ENCODE assay signal across 13 cellular contexts in the genomic region with DNA sequence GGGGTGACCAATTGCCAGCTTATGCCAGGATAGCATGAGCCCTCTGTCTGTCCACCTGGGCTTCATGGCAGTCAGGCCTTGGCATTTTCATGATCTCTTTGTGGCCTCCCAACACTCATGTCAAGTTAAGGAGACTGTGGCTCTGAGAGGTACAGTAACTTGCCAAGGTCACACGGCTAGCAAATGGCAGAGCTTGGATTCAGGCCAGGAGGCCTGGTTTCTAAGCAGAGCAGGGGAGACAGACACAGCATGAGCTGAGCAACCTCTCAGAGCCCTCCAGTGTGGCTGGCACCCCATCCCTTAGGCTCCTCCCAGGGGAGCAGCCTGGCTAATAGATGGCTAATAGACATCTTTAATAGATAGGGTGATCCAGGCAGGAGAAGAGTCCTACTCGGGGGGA. TPM values are rescaled to one million over a fixed set of nuclear protein-coding genes. Genes with fewer than 3 reads are reported as not detected.
DNase-seq lines count a peak whose midpoint lies in the region; ATAC-seq and TF ChIP-seq lines count a peak whose summit lies in the region.
"Had no signal": no experiment of that assay in that cellular context is flagged by ENCODE, and none has a peak within 500 bp of the region (broad histone marks: within the 10 kb centered on the region; RNA-seq: fewer than 3 reads in every experiment).

No MANE protein-coding gene starts in this region.

- TF ChIP-seq CTCF in chondrocyte (IDR thresholded peaks at IDR 0.05) = no peak
- TF ChIP-seq CTCF in WERI-Rb-1 (IDR thresholded peaks at IDR 0.05; ENCODE audit: low read depth, low read length) = no peak

- DNase-seq in NCI-H1694 treated with DMSO at 0.1 percent for 48 hours (lab: John Stamatoyannopoulos, UW) (peak; percentile 17), chondrocyte (ENCODE audit: low spot score) (peak; percentile 53), memory B cell (ENCODE audit: low spot score in 2 of 2) (no peak), WERI-Rb-1 (no peak)
- no peak for DNase-seq in activated CD4-positive, alpha-beta T cell treated with anti-CD3 and anti-CD28 coated beads, Interleukin-2, amount 10 ng/mL, durations not matched to agents 24 days and 14 days
- no peak for DNase-seq in activated T-cell treated with anti-CD3 and anti-CD28 coated beads, Interleukin-2, amount 50 U/mL, for 4 hours
- DNase-seq: DND-41, NCI-H2029, T-cell had no signal

- intact Hi-C loops in activated CD4-positive, alpha-beta T cell treated with anti-CD3 and anti-CD28 coated beads, Interleukin-2, amount 10 ng/mL, durations not matched to agents 24 days and 14 days (cut with micrococcal nuclease) = no loop called here

- H3K27ac Mint-ChIP-seq in chondrocyte (ENCODE audit: unreplicated experiment) (peak overlapping the region; percentile 90), memory B cell (peak overlapping the region; percentile 38)
- no peak overlapping the region for H3K27ac Mint-ChIP-seq in activated CD4-positive, alpha-beta T cell treated with anti-CD3 and anti-CD28 coated beads, Interleukin-2, amount 10 ng/mL, durations not matched to agents 24 days and 14 days
- H3K27ac Mint-ChIP-seq: natural killer cell treated with Interleukin-12 subunit alpha and Interleukin-12 subunit beta and Interleukin-15 and Interleukin-18, amount 100 ng/mL, for 72 hours; T-cell had no signal

- no peak overlapping the region for H3K4me3 ChIP-seq in WERI-Rb-1 (ENCODE audit: low read depth, low read length)

- H3K4me1 Mint-ChIP-seq in chondrocyte (ENCODE audit: low read depth) (peaks cover 75% of the 10 kb centered on the region), memory B cell (peaks cover 10% of the 10 kb centered on the region)
- H3K4me1 Mint-ChIP-seq in activated CD4-positive, alpha-beta T cell treated with anti-CD3 and anti-CD28 coated beads, Interleukin-2, amount 10 ng/mL, durations not matched to agents 24 days and 14 days = no peaks in the 10 kb centered on the region
- no peaks in the 10 kb centered on the region for H3K4me1 Mint-ChIP-seq in activated T-cell treated with anti-CD3 and anti-CD28 coated beads, Interleukin-2, amount 50 U/mL, for 4 hours (ENCODE audit: low read depth)
- H3K4me1 Mint-ChIP-seq: central memory CD8-positive, alpha-beta T cell; T-cell had no signal

- no peak for ATAC-seq in memory B cell (ENCODE audit: low read depth)
- ATAC-seq in HG03025 (IDR thresholded peaks at IDR 0.05; ENCODE audit: low FRiP score, unreplicated experiment) = no peak
- ATAC-seq in activated T-cell treated with anti-CD3 and anti-CD28 coated beads, Interleukin-2, amount 50 U/mL, for 4 hours = no peak
- ATAC-seq: natural killer cell treated with Interleukin-12 subunit alpha and Interleukin-12 subunit beta and Interleukin-15 and Interleukin-18, amount 100 ng/mL, for 72 hours; T-cell had no signal

- H3K36me3 Mint-ChIP-seq in chondrocyte (ENCODE audit: low read depth) = peaks cover 19% of the 10 kb centered on the region
- H3K36me3 Mint-ChIP-seq in memory B cell = peaks cover 20% of the 10 kb centered on the region
- H3K36me3 Mint-ChIP-seq in activated CD4-positive, alpha-beta T cell treated with anti-CD3 and anti-CD28 coated beads, Interleukin-2, amount 10 ng/mL, durations not matched to agents 24 days and 14 days (ENCODE audit: low read depth) = no peaks in the 10 kb centered on the region
- no peaks in the 10 kb centered on the region for H3K36me3 Mint-ChIP-seq in activated T-cell treated with anti-CD3 and anti-CD28 coated beads, Interleukin-2, amount 50 U/mL, for 4 hours (ENCODE audit: insufficient read depth)
- H3K36me3 Mint-ChIP-seq: natural killer cell treated with Interleukin-12 subunit alpha and Interleukin-12 subunit beta and Interleukin-15 and Interleukin-18, amount 100 ng/mL, for 72 hours; T-cell had no signal

- no peaks in the 10 kb centered on the region for H3K9me3 Mint-ChIP-seq in chondrocyte (ENCODE audit: low read depth)
- H3K9me3 Mint-ChIP-seq in memory B cell = no peaks in the 10 kb centered on the region
- no peaks in the 10 kb centered on the region for H3K9me3 Mint-ChIP-seq in activated CD4-positive, alpha-beta T cell treated with anti-CD3 and anti-CD28 coated beads, Interleukin-2, amount 10 ng/mL, durations not matched to agents 24 days and 14 days
- no peaks in the 10 kb centered on the region for H3K9me3 Mint-ChIP-seq in activated T-cell treated with anti-CD3 and anti-CD28 coated beads, Interleukin-2, amount 50 U/mL, for 4 hours
- H3K9me3 Mint-ChIP-seq: central memory CD8-positive, alpha-beta T cell; natural killer cell treated with Interleukin-12 subunit alpha and Interleukin-12 subunit beta and Interleukin-15 and Interleukin-18, amount 100 ng/mL, for 72 hours; T-cell had no signal

- H3K27me3 Mint-ChIP-seq in chondrocyte (ENCODE audit: low read depth) (no peaks in the 10 kb centered on the region), memory B cell (no peaks in the 10 kb centered on the region)
- H3K27me3 Mint-ChIP-seq in activated CD4-positive, alpha-beta T cell treated with anti-CD3 and anti-CD28 coated beads, Interleukin-2, amount 10 ng/mL, durations not matched to agents 24 days and 14 days = peaks cover 11% of the 10 kb centered on the region
- H3K27me3 Mint-ChIP-seq in activated T-cell treated with anti-CD3 and anti-CD28 coated beads, Interleukin-2, amount 50 U/mL, for 4 hours (ENCODE audit: low read depth) = peaks cover 4% of the 10 kb centered on the region

- no peaks in the 10 kb centered on the region for H3K9me3 ChIP-seq in WERI-Rb-1 (ENCODE audit: severe bottlenecking)

- H3K36me3 ChIP-seq in WERI-Rb-1 = no peaks in the 10 kb centered on the region

- H3K4me3 Mint-ChIP-seq in chondrocyte (ENCODE audit: unreplicated experiment) (peak overlapping the region; percentile 53), memory B cell (no peak overlapping the region)
- H3K4me3 Mint-ChIP-seq in activated CD4-positive, alpha-beta T cell treated with anti-CD3 and anti-CD28 coated beads, Interleukin-2, amount 10 ng/mL, durations not matched to agents 24 days and 14 days = no peak overlapping the region
- H3K4me3 Mint-ChIP-seq in activated T-cell treated with anti-CD3 and anti-CD28 coated beads, Interleukin-2, amount 50 U/mL, for 4 hours = no peak overlapping the region
- H3K4me3 Mint-ChIP-seq: central memory CD8-positive, alpha-beta T cell; natural killer cell treated with Interleukin-12 subunit alpha and Interleukin-12 subunit beta and Interleukin-15 and Interleukin-18, amount 100 ng/mL, for 72 hours; T-cell had no signal

- H3K27ac ChIP-seq in temporal lobe (ENCODE audit: low read depth, low read length) (peak overlapping the region; percentile 56), WERI-Rb-1 (no peak overlapping the region)

- H3K27me3 ChIP-seq in WERI-Rb-1 (ENCODE audit: insufficient read depth, low read depth, severe bottlenecking) = no peaks in the 10 kb centered on the region

RNA-seq across cellular contexts. Expression of gene SYNPO, which starts 4.0 kb away (rescaled TPM):
- total RNA-seq in chondrocyte (156 to 198 TPM (median 195 TPM) in 3 replicates), temporal lobe (4.9 TPM)
- total RNA-seq in activated CD4-positive, alpha-beta T cell treated with anti-CD3 and anti-CD28 coated beads, Interleukin-2, amount 10 ng/mL, durations not matched to agents 24 days and 14 days = not detected in 2 replicates
- total RNA-seq in activated T-cell treated with anti-CD3 and anti-CD28 coated beads, Interleukin-2, amount 50 U/mL, for 4 hours = 1 to 10 TPM in 1 of 3 donors, under 1 TPM in 2; 0.56 to 1.4 (median 0.79) TPM

RNA-seq across cellular contexts. Expression of gene MYOZ3, which starts 16.6 kb away (rescaled TPM):
- 1.9 to 3.3 TPM (median 2.0 TPM) in 3 replicates for total RNA-seq in chondrocyte
- total RNA-seq in temporal lobe = 3.9 TPM
- 0.07 and 0.28 TPM in 2 replicates for total RNA-seq in activated CD4-positive, alpha-beta T cell treated with anti-CD3 and anti-CD28 coated beads, Interleukin-2, amount 10 ng/mL, durations not matched to agents 24 days and 14 days
- total RNA-seq in activated T-cell treated with anti-CD3 and anti-CD28 coated beads, Interleukin-2, amount 50 U/mL, for 4 hours = under 1 TPM in 2 of 3 donors, not detected in 1; 0.21 to 0.86 TPM
- total RNA-seq: natural killer cell treated with Interleukin-12 subunit alpha and Interleukin-12 subunit beta and Interleukin-15 and Interleukin-18, amount 100 ng/mL, for 72 hours; T-cell had no signal

RNA-seq across cellular contexts. Expression of gene RBM22, which starts 56.4 kb away (rescaled TPM):
- total RNA-seq in chondrocyte (34.7 to 39.7 TPM (median 36.0 TPM) in 3 replicates), temporal lobe (26.1 TPM)
- total RNA-seq in activated CD4-positive, alpha-beta T cell treated with anti-CD3 and anti-CD28 coated beads, Interleukin-2, amount 10 ng/mL, durations not matched to agents 24 days and 14 days = 69.6 and 78.4 TPM in 2 replicates
- 10 to 100 TPM; 81.6 to 92.7 (median 86.5) TPM for total RNA-seq in activated T-cell treated with anti-CD3 and anti-CD28 coated beads, Interleukin-2, amount 50 U/mL, for 4 hours

Comparison
In these comparisons a context has a peak if more than half of its experiments do, and no peak if none do; other contexts are left out.
1. DNase-seq: peak in NCI-H1694 treated with DMSO at 0.1 percent for 48 hours (single experiment) and chondrocyte (single experiment); none in memory B cell (0 of 2), activated CD4-positive, alpha-beta T cell treated with anti-CD3 and anti-CD28 coated beads, Interleukin-2, amount 10 ng/mL, durations not matched to agents 24 days and 14 days (single experiment), WERI-Rb-1 (single experiment) and activated T-cell treated with anti-CD3 and anti-CD28 coated beads, Interleukin-2, amount 50 U/mL, for 4 hours (single experiment).
2. RNA of gene SYNPO, which starts 4.0 kb away (total RNA-seq): 156 to 198 TPM in chondrocyte; 4.9 TPM in temporal lobe (single experiment), 0.56 to 1.4 TPM in activated T-cell treated with anti-CD3 and anti-CD28 coated beads, Interleukin-2, amount 50 U/mL, for 4 hours and not detected in activated CD4-positive, alpha-beta T cell treated with anti-CD3 and anti-CD28 coated beads, Interleukin-2, amount 10 ng/mL, durations not matched to agents 24 days and 14 days; every median in the first group is over 10 times any median in the second.